ENCODE assay signal across 8 cellular contexts in the genomic region with DNA sequence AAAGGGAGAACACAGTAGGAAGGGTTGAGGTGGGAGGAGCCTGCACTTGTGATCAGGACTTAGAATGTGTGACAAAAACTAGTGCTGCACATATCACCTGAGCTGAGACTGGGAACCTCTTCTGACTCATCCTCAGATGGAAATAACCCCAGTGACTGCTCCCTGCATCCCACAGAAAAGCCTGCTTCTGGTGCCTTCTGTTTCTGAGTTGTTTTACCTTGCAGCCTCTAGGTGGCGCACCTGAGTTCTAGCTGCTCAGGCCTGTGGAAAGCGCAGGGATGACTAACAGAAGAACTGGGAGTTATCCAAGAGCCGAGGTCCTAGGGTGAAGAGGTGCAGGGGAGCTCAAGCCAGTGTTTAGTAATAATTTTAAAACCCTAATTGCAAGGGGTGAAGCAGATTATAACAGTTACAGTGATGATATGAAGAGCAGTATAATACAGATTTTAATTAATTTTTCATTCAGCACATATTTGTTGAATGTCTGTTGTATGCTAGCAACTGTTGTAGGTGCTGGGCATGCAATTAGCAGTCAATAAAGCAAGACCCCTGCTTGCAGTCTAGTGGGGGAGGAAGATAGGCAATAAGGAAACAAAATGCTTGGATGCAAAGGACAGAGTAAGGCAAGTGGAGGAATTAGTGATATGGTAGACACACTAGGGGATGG.
A peak's percentile ranks its signal among the peaks of the same experiment; 100 is the strongest.
DNase-seq lines count a peak whose midpoint lies in the region; ATAC-seq and TF ChIP-seq lines count a peak whose summit lies in the region.

No MANE protein-coding gene starts in this region.

- peak; percentile 43; the same call in 1 of the 2 replicates for TF ChIP-seq RAD21 in IMR-90 (IDR thresholded peaks at IDR 0.05; ENCODE audit: low read length)

- H3K27me3 ChIP-seq in IMR-90 (ENCODE audit: control insufficient read depth, insufficient read depth, low read length), result no peaks in the 10 kb centered on the region
- no peaks in the 10 kb centered on the region for H3K27me3 ChIP-seq in PC-3 (ENCODE audit: low read length)

- no peak overlapping the region for H2BK15ac ChIP-seq in IMR-90 (ENCODE audit: low read depth, low read length)

- H3F3A ChIP-seq in PC-3 (ENCODE audit: low read length, unreplicated experiment), result no peaks in the 10 kb centered on the region

- H3K9me2 ChIP-seq in PC-3 (replicated peaks; ENCODE audit: low read length), result no peaks in the 10 kb centered on the region

- POLR2A ChIA-PET in IMR-90 (lab: Charles Lee; ENCODE audit: unreplicated experiment), result no interaction called here
- POLR2A ChIA-PET in PC-3 (lab: Charles Lee; ENCODE audit: unreplicated experiment), result no interaction called here
- POLR2A ChIA-PET in activated naive CD8-positive, alpha-beta T cell treated with anti-CD3 and anti-CD28 coated beads, Interleukin-2, amount 10 ng/mL, durations not matched to agents 7 days and 5 days (lab: Charles Lee), result no interaction called here

- ATAC-seq in IMR-90 (ENCODE audit: low read depth) (peak; percentile 80), PC-3 (peak; percentile 87), left cardiac atrium (peak; percentile 69 to 78), GM18520 (IDR thresholded peaks at IDR 0.05; ENCODE audit: unreplicated experiment) (no peak), HG03159 (IDR thresholded peaks at IDR 0.05; ENCODE audit: unreplicated experiment) (no peak)
- ATAC-seq in activated naive CD8-positive, alpha-beta T cell treated with anti-CD3 and anti-CD28 coated beads, Interleukin-2, amount 10 ng/mL, durations not matched to agents 7 days and 5 days (ENCODE audit: low read depth), result no peak

- no peak overlapping the region for H3K18ac ChIP-seq in IMR-90 (ENCODE audit: low read depth, low read length)

- H3K9me3 ChIP-seq in IMR-90 (ENCODE audit: control insufficient read depth, insufficient read depth, low read length) (no peaks in the 10 kb centered on the region), PC-3 (ENCODE audit: low read length) (no peaks in the 10 kb centered on the region)

- peak; percentile 68 for TF ChIP-seq CTCF in IMR-90 (conservative IDR thresholded peaks at IDR 0.05; ENCODE audit: low read depth, low read length)
- TF ChIP-seq CTCF in PC-3 (conservative IDR thresholded peaks at IDR 0.05; ENCODE audit: low read depth, low read length), result peak; percentile 94

- no peak overlapping the region for H4K91ac ChIP-seq in IMR-90 (ENCODE audit: insufficient read depth, low read depth, low read length)

- H3K36me3 Mint-ChIP-seq in activated naive CD8-positive, alpha-beta T cell treated with anti-CD3 and anti-CD28 coated beads, Interleukin-2, amount 10 ng/mL, durations not matched to agents 7 days and 5 days, result no peaks in the 10 kb centered on the region

- no peaks in the 10 kb centered on the region for H3K4me1 ChIP-seq in IMR-90 (ENCODE audit: control insufficient read depth, insufficient read depth, low read length)
- H3K4me1 ChIP-seq in PC-3 (ENCODE audit: insufficient read depth, low read length), result no peaks in the 10 kb centered on the region

- H3K27ac Mint-ChIP-seq in activated naive CD8-positive, alpha-beta T cell treated with anti-CD3 and anti-CD28 coated beads, Interleukin-2, amount 10 ng/mL, durations not matched to agents 7 days and 5 days, result no peak overlapping the region

- H2AK9ac ChIP-seq in IMR-90 (replicated peaks; ENCODE audit: low read depth, low read length, poor library complexity), result no peak overlapping the region

- H3K79me2 ChIP-seq in PC-3 (ENCODE audit: low read length), result no peaks in the 10 kb centered on the region

- no peak overlapping the region for H2BK20ac ChIP-seq in IMR-90 (ENCODE audit: low read depth, low read length)

- H3K9me1 ChIP-seq in IMR-90 (ENCODE audit: insufficient read depth, low read length), result no peaks in the 10 kb centered on the region

- H3K27me3 Mint-ChIP-seq in activated naive CD8-positive, alpha-beta T cell treated with anti-CD3 and anti-CD28 coated beads, Interleukin-2, amount 10 ng/mL, durations not matched to agents 7 days and 5 days, result peaks cover 9% of the 10 kb centered on the region

- no peak overlapping the region for H3K14ac ChIP-seq in IMR-90 (replicated peaks; ENCODE audit: low read depth, low read length)

- H4K20me1 ChIP-seq in IMR-90 (ENCODE audit: insufficient read depth, low read length) (no peaks in the 10 kb centered on the region), PC-3 (ENCODE audit: low read length) (no peaks in the 10 kb centered on the region)

- H3K4me2 ChIP-seq in IMR-90 (ENCODE audit: low read depth, low read length) (no peak overlapping the region), PC-3 (ENCODE audit: low read length) (no peak overlapping the region)

- no peak overlapping the region for H4K5ac ChIP-seq in IMR-90 (ENCODE audit: low read depth, low read length)

- no peaks in the 10 kb centered on the region for H3K79me1 ChIP-seq in IMR-90 (ENCODE audit: low read depth in 1 of 2, low read length in 2 of 2)

- H4K8ac ChIP-seq in IMR-90 (ENCODE audit: low read depth in 2 of 2, low read length in 2 of 2), result no peak overlapping the region

- no peak overlapping the region for H2AFZ ChIP-seq in IMR-90 (replicated peaks; ENCODE audit: low read length, poor library complexity)
- H2AFZ ChIP-seq in PC-3 (ENCODE audit: low read length), result no peak overlapping the region

- no peaks in the 10 kb centered on the region for H3K4me1 Mint-ChIP-seq in activated naive CD8-positive, alpha-beta T cell treated with anti-CD3 and anti-CD28 coated beads, Interleukin-2, amount 10 ng/mL, durations not matched to agents 7 days and 5 days

- no peak for TF ChIP-seq POLR2A in IMR-90 (IDR thresholded peaks at IDR 0.05; ENCODE audit: low read depth, low read length)

- H3K27ac ChIP-seq in IMR-90 (ENCODE audit: insufficient read depth, low read length) (no peak overlapping the region), PC-3 (ENCODE audit: low read length) (no peak overlapping the region)

- H3K36me3 ChIP-seq in IMR-90 (ENCODE audit: control insufficient read depth, insufficient read depth, low read length), result no peaks in the 10 kb centered on the region
- no peaks in the 10 kb centered on the region for H3K36me3 ChIP-seq in PC-3 (ENCODE audit: low read depth, low read length)

- no peak overlapping the region for H3K23ac ChIP-seq in IMR-90 (ENCODE audit: low read depth, low read length)

- no CpG with 5 or more reads among the region's 3 CpGs for WGBS in IMR-90 (ENCODE audit: extremely low coverage in 2 of 2, insufficient read length in 1 of 2), 2 experiments

- in situ Hi-C loops in G401 (cut with HindIII; ENCODE audit: low sequenced_read_pairs) (no loop called here), IMR-90 (cut with MboI; ENCODE audit: low sequenced_read_pairs) (no loop called here)

- H2BK5ac ChIP-seq in IMR-90 (ENCODE audit: low read depth, low read length, poor library complexity, severe bottlenecking), result no peak overlapping the region

- no TSS peak for BruUV-seq in IMR-90 (replicated peaks; lab: Mats Ljungman, UMichigan)
- no TSS peak for BruUV-seq in PC-3 (replicated peaks; lab: Mats Ljungman, UMichigan)

- H3K9ac ChIP-seq in IMR-90 (ENCODE audit: low read depth, low read length) (no peak overlapping the region), PC-3 (ENCODE audit: low read length) (no peak overlapping the region)

- intact Hi-C loops in IMR-90 (cut with micrococcal nuclease), result loop anchor here (2.0 kb wide), 1 partner anchor 610 kb away; no protein-coding TSS in a partner anchor
- intact Hi-C loops in PC-3 (cut with micrococcal nuclease), result no loop called here
- intact Hi-C loops in left cardiac atrium (cut with DNase I), result loop anchor here (2.0 to 10.0 kb wide), 5 partner anchors 150 to 1700 kb away; a partner anchor contains a TSS

- dilution Hi-C loops in IMR-90 (cut with HindIII; ENCODE audit: low sequenced_read_pairs, unreplicated experiment), result no loop called here

- no peak overlapping the region for H3K56ac ChIP-seq in IMR-90 (ENCODE audit: extremely low read depth, insufficient read depth, low read length)

- CTCF ChIA-PET in IMR-90 (lab: Yijun Ruan, JAX), result interaction anchor here (0.5 to 0.6 kb wide), 2 partner anchors 11 to 609 kb away, joined by 3 to 4 read pairs; no protein-coding TSS in a partner anchor
- CTCF ChIA-PET in PC-3 (lab: Charles Lee), result no interaction called here

- DNase-seq in G401 (ENCODE audit: low spot score), result peak; percentile 53
- DNase-seq in IMR-90, result peak; percentile 71
- peak; percentile 78 for DNase-seq in PC-3
- peak; percentile 48 for DNase-seq in activated naive CD8-positive, alpha-beta T cell treated with anti-CD3 and anti-CD28 coated beads, Interleukin-2, amount 10 ng/mL, durations not matched to agents 7 days and 5 days
- peak; percentile 69 for DNase-seq in left cardiac atrium
- DNase-seq in pulmonary artery endothelial cell (ENCODE audit: low read depth, low spot score), result peak; percentile 36

- H3K4me3 Mint-ChIP-seq in activated naive CD8-positive, alpha-beta T cell treated with anti-CD3 and anti-CD28 coated beads, Interleukin-2, amount 10 ng/mL, durations not matched to agents 7 days and 5 days, result no peak overlapping the region

- no peak overlapping the region for H3K4ac ChIP-seq in IMR-90 (ENCODE audit: low read depth, low read length)

- no peak overlapping the region for H2BK120ac ChIP-seq in IMR-90 (ENCODE audit: low read depth, low read length)

- no peak overlapping the region for H2AK5ac ChIP-seq in IMR-90 (ENCODE audit: low read depth, low read length)

- H3K4me3 ChIP-seq in IMR-90 (ENCODE audit: insufficient read depth, low read depth, low read length) (no peak overlapping the region), PC-3 (ENCODE audit: low read length) (no peak overlapping the region)

- H3K9me3 Mint-ChIP-seq in activated naive CD8-positive, alpha-beta T cell treated with anti-CD3 and anti-CD28 coated beads, Interleukin-2, amount 10 ng/mL, durations not matched to agents 7 days and 5 days, result no peaks in the 10 kb centered on the region

TF ChIP-seq in IMR-90, 13 proteins besides CTCF, POLR2A, EP300 and RAD21 (continues in another document):
- TF ChIP-seq NFE2L2 (IDR thresholded peaks at IDR 0.05; ENCODE audit: low read depth, low read length), result no peak
- TF ChIP-seq, protein P1, sequence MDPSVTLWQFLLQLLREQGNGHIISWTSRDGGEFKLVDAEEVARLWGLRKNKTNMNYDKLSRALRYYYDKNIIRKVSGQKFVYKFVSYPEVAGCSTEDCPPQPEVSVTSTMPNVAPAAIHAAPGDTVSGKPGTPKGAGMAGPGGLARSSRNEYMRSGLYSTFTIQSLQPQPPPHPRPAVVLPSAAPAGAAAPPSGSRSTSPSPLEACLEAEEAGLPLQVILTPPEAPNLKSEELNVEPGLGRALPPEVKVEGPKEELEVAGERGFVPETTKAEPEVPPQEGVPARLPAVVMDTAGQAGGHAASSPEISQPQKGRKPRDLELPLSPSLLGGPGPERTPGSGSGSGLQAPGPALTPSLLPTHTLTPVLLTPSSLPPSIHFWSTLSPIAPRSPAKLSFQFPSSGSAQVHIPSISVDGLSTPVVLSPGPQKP (IDR thresholded peaks at IDR 0.05; ENCODE audit: borderline replicate concordance, low read depth, low read length), result no peak
- no peak for TF ChIP-seq MAZ (IDR thresholded peaks at IDR 0.05; ENCODE audit: borderline replicate concordance, low read depth, low read length)
- no peak for TF ChIP-seq MAFK (IDR thresholded peaks at IDR 0.05; ENCODE audit: low read depth, low read length)
- TF ChIP-seq MXI1 (IDR thresholded peaks at IDR 0.05; ENCODE audit: borderline replicate concordance, low read depth, low read length), result no peak
- no peak for TF ChIP-seq CHD1 (IDR thresholded peaks at IDR 0.05; ENCODE audit: low read depth, low read length)
- TF ChIP-seq FOS (IDR thresholded peaks at IDR 0.05; ENCODE audit: low read depth, low read length), result no peak

Comparison
In these comparisons a context has a peak if more than half of its experiments do, and no peak if none do; other contexts are left out.
1. ATAC-seq: peak in IMR-90 (single experiment), PC-3 (single experiment) and left cardiac atrium (2 of 2); none in activated naive CD8-positive, alpha-beta T cell treated with anti-CD3 and anti-CD28 coated beads, Interleukin-2, amount 10 ng/mL, durations not matched to agents 7 days and 5 days (single experiment), GM18520 (single experiment) and HG03159 (single experiment).
2. Peak in every context shown above with its lines, with median percentiles within 50 percentile points of each other: DNase-seq.